Comparison of ENCODE assay signal across 1 cellular context in the genomic region with DNA sequence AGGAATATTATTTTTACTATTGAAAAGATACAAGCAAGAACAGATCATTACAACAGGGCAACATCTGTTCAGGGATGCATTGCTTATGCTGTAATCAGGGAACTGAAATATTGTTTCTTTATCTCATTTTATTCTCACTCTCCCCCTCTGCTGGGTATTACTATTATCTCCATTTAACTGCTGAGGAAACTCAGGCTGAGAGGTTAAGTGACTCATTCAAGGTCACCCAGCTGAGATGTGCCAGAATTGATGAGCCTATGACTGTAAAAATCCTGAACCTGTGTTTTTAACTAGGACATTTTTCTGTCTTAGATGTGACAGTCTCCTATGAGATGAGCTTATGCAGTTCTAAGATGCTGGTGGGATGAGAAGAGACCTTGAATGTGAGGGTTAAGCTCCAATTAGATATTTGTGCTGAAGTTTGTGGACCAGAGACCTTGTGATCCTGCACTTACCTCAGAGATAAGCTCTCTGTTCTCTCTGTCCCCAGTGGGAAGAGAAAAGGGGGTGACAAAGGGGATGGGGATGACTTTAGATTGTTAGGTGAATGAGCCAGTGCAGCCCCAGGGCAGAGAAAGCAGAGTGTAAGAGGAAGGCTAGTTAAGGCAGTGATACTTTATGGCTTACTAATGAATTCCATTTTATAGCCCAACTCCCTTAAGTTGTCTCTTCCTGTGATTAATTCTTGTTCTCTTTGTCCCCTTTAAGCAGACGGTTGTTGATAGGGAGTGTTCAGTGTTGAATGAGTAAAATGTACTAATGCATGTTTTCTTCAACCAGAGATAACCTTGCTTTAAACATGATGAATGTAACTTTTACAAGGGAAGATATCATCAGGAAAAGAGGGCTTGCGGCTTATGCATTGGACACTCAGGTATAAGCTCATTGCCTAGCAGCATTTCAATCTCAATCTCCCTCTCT.
TF ChIP-seq lines count a peak whose summit lies in the region.

No MANE protein-coding gene starts in this region.

TF ChIP-seq in K562, 482 proteins besides CTCF, POLR2A, EP300 and RAD21 (continued from another document):
- TF ChIP-seq GABPA (tag; conservative IDR thresholded peaks at IDR 0.05; ENCODE audit: low read depth) (no peak), ZNF696 (CRISPR knock-in tag; conservative IDR thresholded peaks at IDR 0.05) (no peak), FIP1L1 (IDR thresholded peaks at IDR 0.05; ENCODE audit: low read depth, low read length, poor library complexity, severe bottlenecking) (no peak), THRAP3 (IDR thresholded peaks at IDR 0.05; ENCODE audit: borderline replicate concordance) (no peak), KDM1A (IDR thresholded peaks at IDR 0.05) (peak in 1 of 2 experiments; percentile 47; a peak in 1 of 4 replicates), NCOA6 (IDR thresholded peaks at IDR 0.05) (no peak), PHF21A (IDR thresholded peaks at IDR 0.05; ENCODE audit: borderline replicate concordance, low read depth) (no peak), RBM34 (IDR thresholded peaks at IDR 0.05; ENCODE audit: borderline replicate concordance, insufficient read depth, low read length) (no peak), MTF1 (CRISPR knock-in tag; IDR thresholded peaks at IDR 0.05; ENCODE audit: borderline replicate concordance) (no peak), MXI1 (IDR thresholded peaks at IDR 0.05; ENCODE audit: low read depth, low read length) (no peak), TAL1 (IDR thresholded peaks at IDR 0.05) (no peak), ZNF354B (CRISPR knock-in tag; IDR thresholded peaks at IDR 0.05) (no peak), ATF1 (CRISPR knock-in tag; IDR thresholded peaks at IDR 0.05) (no peak), ATF1 (tag; IDR thresholded peaks at IDR 0.05) (no peak), NCOR1 (IDR thresholded peaks at IDR 0.05) (0 out of 2 replicates have a peak, but pooled peaks have one; percentile 10), STAT5A (IDR thresholded peaks at IDR 0.05; ENCODE audit: borderline replicate concordance, low read length) (no peak), ZNF57 (CRISPR knock-in tag; IDR thresholded peaks at IDR 0.05) (no peak), CBX1 (IDR thresholded peaks at IDR 0.05; ENCODE audit: low read depth) (no peak), HNRNPL (IDR thresholded peaks at IDR 0.05; ENCODE audit: low read depth, low read length) (no peak), ZNF146 (CRISPR knock-in tag; IDR thresholded peaks at IDR 0.05; ENCODE audit: unreplicated experiment) (no peak), ZNF23 (CRISPR knock-in tag; IDR thresholded peaks at IDR 0.05) (no peak), FOXJ3 (CRISPR knock-in tag; IDR thresholded peaks at IDR 0.05) (no peak), ZC3H4 (CRISPR knock-in tag; IDR thresholded peaks at IDR 0.05; ENCODE audit: borderline replicate concordance) (no peak), ZNF77 (CRISPR knock-in tag; IDR thresholded peaks at IDR 0.05) (no peak), TEAD4 (IDR thresholded peaks at IDR 0.05; ENCODE audit: low read length) (peak; percentile 48; the same call in 1 of the 2 replicates), TEAD4 (CRISPR knock-in tag; IDR thresholded peaks at IDR 0.05; ENCODE audit: borderline replicate concordance) (no peak), SMAD2 (IDR thresholded peaks at IDR 0.05; ENCODE audit: low read depth, low read length) (no peak)
- TF ChIP-seq, protein P1, sequence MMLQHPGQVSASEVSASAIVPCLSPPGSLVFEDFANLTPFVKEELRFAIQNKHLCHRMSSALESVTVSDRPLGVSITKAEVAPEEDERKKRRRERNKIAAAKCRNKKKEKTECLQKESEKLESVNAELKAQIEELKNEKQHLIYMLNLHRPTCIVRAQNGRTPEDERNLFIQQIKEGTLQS (IDR thresholded peaks at IDR 0.05) = peak; percentile 71
- TF ChIP-seq, protein P1 (CRISPR knock-in tag; conservative IDR thresholded peaks at IDR 0.05) = no peak
- TF ChIP-seq, protein P2, sequence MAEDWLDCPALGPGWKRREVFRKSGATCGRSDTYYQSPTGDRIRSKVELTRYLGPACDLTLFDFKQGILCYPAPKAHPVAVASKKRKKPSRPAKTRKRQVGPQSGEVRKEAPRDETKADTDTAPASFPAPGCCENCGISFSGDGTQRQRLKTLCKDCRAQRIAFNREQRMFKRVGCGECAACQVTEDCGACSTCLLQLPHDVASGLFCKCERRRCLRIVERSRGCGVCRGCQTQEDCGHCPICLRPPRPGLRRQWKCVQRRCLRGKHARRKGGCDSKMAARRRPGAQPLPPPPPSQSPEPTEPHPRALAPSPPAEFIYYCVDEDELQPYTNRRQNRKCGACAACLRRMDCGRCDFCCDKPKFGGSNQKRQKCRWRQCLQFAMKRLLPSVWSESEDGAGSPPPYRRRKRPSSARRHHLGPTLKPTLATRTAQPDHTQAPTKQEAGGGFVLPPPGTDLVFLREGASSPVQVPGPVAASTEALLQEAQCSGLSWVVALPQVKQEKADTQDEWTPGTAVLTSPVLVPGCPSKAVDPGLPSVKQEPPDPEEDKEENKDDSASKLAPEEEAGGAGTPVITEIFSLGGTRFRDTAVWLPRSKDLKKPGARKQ (CRISPR knock-in tag; IDR thresholded peaks at IDR 0.05) = no peak
- TF ChIP-seq, protein P3, sequence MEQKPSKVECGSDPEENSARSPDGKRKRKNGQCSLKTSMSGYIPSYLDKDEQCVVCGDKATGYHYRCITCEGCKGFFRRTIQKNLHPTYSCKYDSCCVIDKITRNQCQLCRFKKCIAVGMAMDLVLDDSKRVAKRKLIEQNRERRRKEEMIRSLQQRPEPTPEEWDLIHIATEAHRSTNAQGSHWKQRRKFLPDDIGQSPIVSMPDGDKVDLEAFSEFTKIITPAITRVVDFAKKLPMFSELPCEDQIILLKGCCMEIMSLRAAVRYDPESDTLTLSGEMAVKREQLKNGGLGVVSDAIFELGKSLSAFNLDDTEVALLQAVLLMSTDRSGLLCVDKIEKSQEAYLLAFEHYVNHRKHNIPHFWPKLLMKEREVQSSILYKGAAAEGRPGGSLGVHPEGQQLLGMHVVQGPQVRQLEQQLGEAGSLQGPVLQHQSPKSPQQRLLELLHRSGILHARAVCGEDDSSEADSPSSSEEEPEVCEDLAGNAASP (IDR thresholded peaks at IDR 0.05) = no peak
TF ChIP-seq in K562: peak in this region for 19.
